ENCODE assay signal across 1 cellular context in the genomic region with DNA sequence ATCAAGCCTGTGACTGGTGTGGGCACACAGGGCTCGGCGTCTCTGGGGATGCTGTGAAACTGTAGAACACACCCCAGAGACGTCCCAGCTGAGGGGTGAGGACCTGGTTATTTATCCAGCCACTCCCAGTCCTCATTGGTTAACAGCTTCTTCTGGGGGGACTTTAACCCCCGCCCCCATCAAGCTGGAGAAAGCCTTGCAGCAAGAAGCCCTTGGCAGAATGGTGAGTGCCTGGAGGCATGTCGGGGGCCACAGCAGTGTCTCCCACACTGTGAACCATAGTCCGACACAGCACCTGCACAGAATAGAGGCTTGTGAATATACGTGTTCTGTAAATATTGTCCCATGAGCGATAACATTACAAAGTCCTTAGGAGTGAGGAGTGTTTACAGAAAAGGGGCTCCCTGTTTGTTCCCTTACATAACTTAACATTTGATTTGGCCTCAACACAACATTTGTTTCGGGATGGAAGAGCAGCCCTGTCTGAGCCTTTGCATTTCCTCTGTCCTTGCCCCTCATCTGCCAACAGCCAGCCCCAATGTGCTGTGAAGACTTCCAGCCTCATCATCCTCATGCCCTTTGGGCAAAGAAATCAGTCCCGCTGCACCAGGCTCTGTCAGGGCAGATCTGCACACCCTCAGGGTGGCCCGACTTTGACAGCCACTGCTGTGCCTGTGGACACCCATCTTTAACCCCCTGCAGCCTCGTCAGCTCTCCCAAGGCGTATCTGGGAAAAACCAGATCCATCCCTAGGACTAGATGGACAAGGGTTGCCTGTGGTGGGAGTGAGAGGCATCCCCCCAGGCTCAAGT.
A peak's percentile ranks its signal among the peaks of the same experiment; 100 is the strongest.
TF ChIP-seq lines count a peak whose summit lies in the region.

No MANE protein-coding gene starts in this region.

TF ChIP-seq in HepG2, 621 proteins besides CTCF, POLR2A, EP300 and RAD21 (continued from another document and continues in another):
- TF ChIP-seq KMT2B (CRISPR knock-in tag; IDR thresholded peaks at IDR 0.05) (peak; percentile 69; the same call in 1 of the 2 replicates), SATB2 (CRISPR knock-in tag; IDR thresholded peaks at IDR 0.05) (no peak), THYN1 (CRISPR knock-in tag; IDR thresholded peaks at IDR 0.05; ENCODE audit: borderline replicate concordance, low read depth) (no peak), ZSCAN12 (CRISPR knock-in tag; IDR thresholded peaks at IDR 0.05) (peak; percentile 58; the same call in 1 of the 2 replicates), SNAI1 (CRISPR knock-in tag; IDR thresholded peaks at IDR 0.05; ENCODE audit: borderline replicate concordance) (peak; percentile 58; the same call in 1 of the 2 replicates), SRSF1 (optimal IDR thresholded peaks at IDR 0.05; ENCODE audit: low read depth, low read length) (no peak), TBX2 (CRISPR knock-in tag; IDR thresholded peaks at IDR 0.05; ENCODE audit: borderline replicate concordance) (peak; percentile 100), KLF13 (CRISPR knock-in tag; IDR thresholded peaks at IDR 0.05) (no peak), WIZ (CRISPR knock-in tag; IDR thresholded peaks at IDR 0.05) (peak; percentile 78), ZFP41 (CRISPR knock-in tag; IDR thresholded peaks at IDR 0.05; ENCODE audit: borderline replicate concordance) (peak; percentile 32), HNRNPLL (IDR thresholded peaks at IDR 0.05; ENCODE audit: low read depth, low read length, poor library complexity, severe bottlenecking) (no peak), ZNF652 (CRISPR knock-in tag; IDR thresholded peaks at IDR 0.05; ENCODE audit: borderline replicate concordance, low read depth) (peak; percentile 78), GTF3A (CRISPR knock-in tag; conservative IDR thresholded peaks at IDR 0.05) (no peak), ATF7-NPFF (CRISPR knock-in tag; IDR thresholded peaks at IDR 0.05; ENCODE audit: low read depth) (peak; percentile 88), ZMYM3 (CRISPR knock-in tag; IDR thresholded peaks at IDR 0.05) (peak; percentile 71), KLF16 (CRISPR knock-in tag; IDR thresholded peaks at IDR 0.05) (peak in 1 of 2 experiments; percentile 98; a peak in 2 of 4 replicates), TBP (CRISPR knock-in tag; IDR thresholded peaks at IDR 0.05) (peak; percentile 84; the same call in 1 of the 2 replicates), ZFYVE20 (CRISPR knock-in tag; IDR thresholded peaks at IDR 0.05; ENCODE audit: borderline replicate concordance, low read depth) (no peak), FOSL1 (CRISPR knock-in tag; IDR thresholded peaks at IDR 0.05; ENCODE audit: borderline replicate concordance) (no peak), ZNF432 (CRISPR knock-in tag; IDR thresholded peaks at IDR 0.05; ENCODE audit: borderline replicate concordance) (peak; percentile 63; the same call in 1 of the 2 replicates), GATAD2A (CRISPR knock-in tag; IDR thresholded peaks at IDR 0.05) (peak; percentile 98), BORCS8-MEF2B (CRISPR knock-in tag; IDR thresholded peaks at IDR 0.05) (peak; percentile 81), ZNF383 (CRISPR knock-in tag; IDR thresholded peaks at IDR 0.05; ENCODE audit: borderline replicate concordance) (no peak), CBX5 (CRISPR knock-in tag; IDR thresholded peaks at IDR 0.05; ENCODE audit: borderline replicate concordance) (peak; percentile 96; the same call in 1 of the 2 replicates), SRF (IDR thresholded peaks at IDR 0.05; ENCODE audit: low read depth, low read length) (no peak), ZNF550 (CRISPR knock-in tag; IDR thresholded peaks at IDR 0.05; ENCODE audit: borderline replicate concordance) (no peak), ZNF451 (CRISPR knock-in tag; IDR thresholded peaks at IDR 0.05) (no peak), ELF4 (CRISPR knock-in tag; IDR thresholded peaks at IDR 0.05; ENCODE audit: borderline replicate concordance) (no peak), HNRNPK (IDR thresholded peaks at IDR 0.05; ENCODE audit: low read depth, low read length, poor library complexity, severe bottlenecking) (no peak), ZBTB21 (CRISPR knock-in tag; IDR thresholded peaks at IDR 0.05) (peak; percentile 65; the same call in 1 of the 2 replicates), FOXO1 (CRISPR knock-in tag; IDR thresholded peaks at IDR 0.05) (peak; percentile 99), ZMYM4 (CRISPR knock-in tag; IDR thresholded peaks at IDR 0.05) (peak; percentile 87), NR2F2 (IDR thresholded peaks at IDR 0.05; ENCODE audit: borderline replicate concordance, low read depth) (peak; percentile 90), CHCHD3 (CRISPR knock-in tag; IDR thresholded peaks at IDR 0.05) (no peak), TP53 (CRISPR knock-in tag; conservative IDR thresholded peaks at IDR 0.05) (0 out of 2 replicates have a peak, but pooled peaks have one; percentile 29)
- TF ChIP-seq, protein P1, sequence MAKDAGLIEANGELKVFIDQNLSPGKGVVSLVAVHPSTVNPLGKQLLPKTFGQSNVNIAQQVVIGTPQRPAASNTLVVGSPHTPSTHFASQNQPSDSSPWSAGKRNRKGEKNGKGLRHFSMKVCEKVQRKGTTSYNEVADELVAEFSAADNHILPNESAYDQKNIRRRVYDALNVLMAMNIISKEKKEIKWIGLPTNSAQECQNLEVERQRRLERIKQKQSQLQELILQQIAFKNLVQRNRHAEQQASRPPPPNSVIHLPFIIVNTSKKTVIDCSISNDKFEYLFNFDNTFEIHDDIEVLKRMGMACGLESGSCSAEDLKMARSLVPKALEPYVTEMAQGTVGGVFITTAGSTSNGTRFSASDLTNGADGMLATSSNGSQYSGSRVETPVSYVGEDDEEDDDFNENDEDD (CRISPR knock-in tag; IDR thresholded peaks at IDR 0.05; ENCODE audit: borderline replicate concordance): peak; percentile 67; the same call in 1 of the 2 replicates
- TF ChIP-seq, protein P2, sequence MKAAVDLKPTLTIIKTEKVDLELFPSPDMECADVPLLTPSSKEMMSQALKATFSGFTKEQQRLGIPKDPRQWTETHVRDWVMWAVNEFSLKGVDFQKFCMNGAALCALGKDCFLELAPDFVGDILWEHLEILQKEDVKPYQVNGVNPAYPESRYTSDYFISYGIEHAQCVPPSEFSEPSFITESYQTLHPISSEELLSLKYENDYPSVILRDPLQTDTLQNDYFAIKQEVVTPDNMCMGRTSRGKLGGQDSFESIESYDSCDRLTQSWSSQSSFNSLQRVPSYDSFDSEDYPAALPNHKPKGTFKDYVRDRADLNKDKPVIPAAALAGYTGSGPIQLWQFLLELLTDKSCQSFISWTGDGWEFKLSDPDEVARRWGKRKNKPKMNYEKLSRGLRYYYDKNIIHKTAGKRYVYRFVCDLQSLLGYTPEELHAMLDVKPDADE (CRISPR knock-in tag; IDR thresholded peaks at IDR 0.05): no peak
- TF ChIP-seq, protein P3, sequence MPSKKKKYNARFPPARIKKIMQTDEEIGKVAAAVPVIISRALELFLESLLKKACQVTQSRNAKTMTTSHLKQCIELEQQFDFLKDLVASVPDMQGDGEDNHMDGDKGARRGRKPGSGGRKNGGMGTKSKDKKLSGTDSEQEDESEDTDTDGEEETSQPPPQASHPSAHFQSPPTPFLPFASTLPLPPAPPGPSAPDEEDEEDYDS (CRISPR knock-in tag; IDR thresholded peaks at IDR 0.05): peak; percentile 78; the same call in 1 of the 2 replicates
- TF ChIP-seq, protein P4, sequence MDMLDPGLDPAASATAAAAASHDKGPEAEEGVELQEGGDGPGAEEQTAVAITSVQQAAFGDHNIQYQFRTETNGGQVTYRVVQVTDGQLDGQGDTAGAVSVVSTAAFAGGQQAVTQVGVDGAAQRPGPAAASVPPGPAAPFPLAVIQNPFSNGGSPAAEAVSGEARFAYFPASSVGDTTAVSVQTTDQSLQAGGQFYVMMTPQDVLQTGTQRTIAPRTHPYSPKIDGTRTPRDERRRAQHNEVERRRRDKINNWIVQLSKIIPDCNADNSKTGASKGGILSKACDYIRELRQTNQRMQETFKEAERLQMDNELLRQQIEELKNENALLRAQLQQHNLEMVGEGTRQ (IDR thresholded peaks at IDR 0.05; ENCODE audit: low read depth, low read length): 0 out of 2 replicates have a peak, but pooled peaks have one; percentile 20
- TF ChIP-seq, protein P4 (CRISPR knock-in tag; IDR thresholded peaks at IDR 0.05; ENCODE audit: borderline replicate concordance): no peak; the same call in 1 of the 2 replicates
- TF ChIP-seq, protein P5, sequence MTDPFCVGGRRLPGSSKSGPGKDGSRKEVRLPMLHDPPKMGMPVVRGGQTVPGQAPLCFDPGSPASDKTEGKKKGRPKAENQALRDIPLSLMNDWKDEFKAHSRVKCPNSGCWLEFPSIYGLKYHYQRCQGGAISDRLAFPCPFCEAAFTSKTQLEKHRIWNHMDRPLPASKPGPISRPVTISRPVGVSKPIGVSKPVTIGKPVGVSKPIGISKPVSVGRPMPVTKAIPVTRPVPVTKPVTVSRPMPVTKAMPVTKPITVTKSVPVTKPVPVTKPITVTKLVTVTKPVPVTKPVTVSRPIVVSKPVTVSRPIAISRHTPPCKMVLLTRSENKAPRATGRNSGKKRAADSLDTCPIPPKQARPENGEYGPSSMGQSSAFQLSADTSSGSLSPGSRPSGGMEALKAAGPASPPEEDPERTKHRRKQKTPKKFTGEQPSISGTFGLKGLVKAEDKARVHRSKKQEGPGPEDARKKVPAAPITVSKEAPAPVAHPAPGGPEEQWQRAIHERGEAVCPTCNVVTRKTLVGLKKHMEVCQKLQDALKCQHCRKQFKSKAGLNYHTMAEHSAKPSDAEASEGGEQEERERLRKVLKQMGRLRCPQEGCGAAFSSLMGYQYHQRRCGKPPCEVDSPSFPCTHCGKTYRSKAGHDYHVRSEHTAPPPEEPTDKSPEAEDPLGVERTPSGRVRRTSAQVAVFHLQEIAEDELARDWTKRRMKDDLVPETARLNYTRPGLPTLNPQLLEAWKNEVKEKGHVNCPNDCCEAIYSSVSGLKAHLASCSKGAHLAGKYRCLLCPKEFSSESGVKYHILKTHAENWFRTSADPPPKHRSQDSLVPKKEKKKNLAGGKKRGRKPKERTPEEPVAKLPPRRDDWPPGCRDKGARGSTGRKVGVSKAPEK (CRISPR knock-in tag; IDR thresholded peaks at IDR 0.05; ENCODE audit: borderline replicate concordance): peak; percentile 97
- TF ChIP-seq, protein P6, sequence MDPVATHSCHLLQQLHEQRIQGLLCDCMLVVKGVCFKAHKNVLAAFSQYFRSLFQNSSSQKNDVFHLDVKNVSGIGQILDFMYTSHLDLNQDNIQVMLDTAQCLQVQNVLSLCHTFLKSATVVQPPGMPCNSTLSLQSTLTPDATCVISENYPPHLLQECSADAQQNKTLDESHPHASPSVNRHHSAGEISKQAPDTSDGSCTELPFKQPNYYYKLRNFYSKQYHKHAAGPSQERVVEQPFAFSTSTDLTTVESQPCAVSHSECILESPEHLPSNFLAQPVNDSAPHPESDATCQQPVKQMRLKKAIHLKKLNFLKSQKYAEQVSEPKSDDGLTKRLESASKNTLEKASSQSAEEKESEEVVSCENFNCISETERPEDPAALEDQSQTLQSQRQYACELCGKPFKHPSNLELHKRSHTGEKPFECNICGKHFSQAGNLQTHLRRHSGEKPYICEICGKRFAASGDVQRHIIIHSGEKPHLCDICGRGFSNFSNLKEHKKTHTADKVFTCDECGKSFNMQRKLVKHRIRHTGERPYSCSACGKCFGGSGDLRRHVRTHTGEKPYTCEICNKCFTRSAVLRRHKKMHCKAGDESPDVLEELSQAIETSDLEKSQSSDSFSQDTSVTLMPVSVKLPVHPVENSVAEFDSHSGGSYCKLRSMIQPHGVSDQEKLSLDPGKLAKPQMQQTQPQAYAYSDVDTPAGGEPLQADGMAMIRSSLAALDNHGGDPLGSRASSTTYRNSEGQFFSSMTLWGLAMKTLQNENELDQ (CRISPR knock-in tag; IDR thresholded peaks at IDR 0.05; ENCODE audit: borderline replicate concordance): no peak
- TF ChIP-seq, protein P7, sequence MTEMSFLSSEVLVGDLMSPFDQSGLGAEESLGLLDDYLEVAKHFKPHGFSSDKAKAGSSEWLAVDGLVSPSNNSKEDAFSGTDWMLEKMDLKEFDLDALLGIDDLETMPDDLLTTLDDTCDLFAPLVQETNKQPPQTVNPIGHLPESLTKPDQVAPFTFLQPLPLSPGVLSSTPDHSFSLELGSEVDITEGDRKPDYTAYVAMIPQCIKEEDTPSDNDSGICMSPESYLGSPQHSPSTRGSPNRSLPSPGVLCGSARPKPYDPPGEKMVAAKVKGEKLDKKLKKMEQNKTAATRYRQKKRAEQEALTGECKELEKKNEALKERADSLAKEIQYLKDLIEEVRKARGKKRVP (CRISPR knock-in tag; IDR thresholded peaks at IDR 0.05): no peak
- TF ChIP-seq, protein P8, sequence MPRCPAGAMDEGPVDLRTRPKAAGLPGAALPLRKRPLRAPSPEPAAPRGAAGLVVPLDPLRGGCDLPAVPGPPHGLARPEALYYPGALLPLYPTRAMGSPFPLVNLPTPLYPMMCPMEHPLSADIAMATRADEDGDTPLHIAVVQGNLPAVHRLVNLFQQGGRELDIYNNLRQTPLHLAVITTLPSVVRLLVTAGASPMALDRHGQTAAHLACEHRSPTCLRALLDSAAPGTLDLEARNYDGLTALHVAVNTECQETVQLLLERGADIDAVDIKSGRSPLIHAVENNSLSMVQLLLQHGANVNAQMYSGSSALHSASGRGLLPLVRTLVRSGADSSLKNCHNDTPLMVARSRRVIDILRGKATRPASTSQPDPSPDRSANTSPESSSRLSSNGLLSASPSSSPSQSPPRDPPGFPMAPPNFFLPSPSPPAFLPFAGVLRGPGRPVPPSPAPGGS (CRISPR knock-in tag; IDR thresholded peaks at IDR 0.05): peak; percentile 96; the same call in 1 of the 2 replicates
- TF ChIP-seq, protein P9, sequence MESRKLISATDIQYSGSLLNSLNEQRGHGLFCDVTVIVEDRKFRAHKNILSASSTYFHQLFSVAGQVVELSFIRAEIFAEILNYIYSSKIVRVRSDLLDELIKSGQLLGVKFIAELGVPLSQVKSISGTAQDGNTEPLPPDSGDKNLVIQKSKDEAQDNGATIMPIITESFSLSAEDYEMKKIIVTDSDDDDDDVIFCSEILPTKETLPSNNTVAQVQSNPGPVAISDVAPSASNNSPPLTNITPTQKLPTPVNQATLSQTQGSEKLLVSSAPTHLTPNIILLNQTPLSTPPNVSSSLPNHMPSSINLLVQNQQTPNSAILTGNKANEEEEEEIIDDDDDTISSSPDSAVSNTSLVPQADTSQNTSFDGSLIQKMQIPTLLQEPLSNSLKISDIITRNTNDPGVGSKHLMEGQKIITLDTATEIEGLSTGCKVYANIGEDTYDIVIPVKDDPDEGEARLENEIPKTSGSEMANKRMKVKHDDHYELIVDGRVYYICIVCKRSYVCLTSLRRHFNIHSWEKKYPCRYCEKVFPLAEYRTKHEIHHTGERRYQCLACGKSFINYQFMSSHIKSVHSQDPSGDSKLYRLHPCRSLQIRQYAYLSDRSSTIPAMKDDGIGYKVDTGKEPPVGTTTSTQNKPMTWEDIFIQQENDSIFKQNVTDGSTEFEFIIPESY (CRISPR knock-in tag; IDR thresholded peaks at IDR 0.05): peak; percentile 72
